ENCODE assay signal across 9 cellular contexts in genomic region chr3:56494679-56495322, GRCh38. TPM values are rescaled to one million over a fixed set of nuclear protein-coding genes. Genes with fewer than 3 reads are reported as not detected.
A peak's percentile ranks its signal among the peaks of the same experiment; 100 is the strongest.
DNase-seq lines count a peak whose midpoint lies in the region; ATAC-seq lines count a peak whose summit lies in the region.
"Had no signal": no experiment of that assay in that cellular context is flagged by ENCODE, and none has a peak within 500 bp of the region (broad histone marks: within the 10 kb centered on the region; RNA-seq: fewer than 3 reads in every experiment).

No MANE protein-coding gene starts in this region.

- no peak overlapping the region for H3K4me2 ChIP-seq in mesenchymal stem cell (ENCODE audit: low read length, poor library complexity, severe bottlenecking)

- peaks cover 18% of the 10 kb centered on the region for H3K27me3 Mint-ChIP-seq in activated CD4-positive, alpha-beta memory T cell treated with anti-CD3 and anti-CD28 coated beads for 36 hours

- H3K79me1 ChIP-seq in mesenchymal stem cell (replicated peaks; ENCODE audit: low read length, poor library complexity, severe bottlenecking), result no peaks in the 10 kb centered on the region

- peak; percentile 78 for ATAC-seq in GM19438 (IDR thresholded peaks at IDR 0.05; ENCODE audit: low read depth, unreplicated experiment)
- peak; percentile 96 for ATAC-seq in HG03520 (IDR thresholded peaks at IDR 0.05; ENCODE audit: unreplicated experiment)

- H4K8ac ChIP-seq in mesenchymal stem cell (ENCODE audit: low read length), result no peak overlapping the region

- H3K27me3 ChIP-seq in mesenchymal stem cell (ENCODE audit: control insufficient read depth in 1 of 2, insufficient read depth in 1 of 2, low read length in 2 of 2), result no peaks in the 10 kb centered on the region

- H3K36me3 ChIP-seq in mesenchymal stem cell (ENCODE audit: control insufficient read depth in 1 of 2, insufficient read depth in 2 of 2, low read depth in 1 of 2, low read length in 2 of 2), result no peaks in the 10 kb centered on the region

- H3K23ac ChIP-seq in mesenchymal stem cell (ENCODE audit: low read length in 2 of 2), result no peak overlapping the region

- H3K9me3 ChIP-seq in mesenchymal stem cell (ENCODE audit: control insufficient read depth, low read length), result no peaks in the 10 kb centered on the region

- H3K27ac Mint-ChIP-seq in activated CD4-positive, alpha-beta memory T cell treated with anti-CD3 and anti-CD28 coated beads for 36 hours, result no peak overlapping the region
- H3K27ac Mint-ChIP-seq: activated naive CD8-positive, alpha-beta T cell had no signal

- DNase-seq in COLO668 (lab: John Stamatoyannopoulos, UW; ENCODE audit: unreplicated experiment), result peak; percentile 49
- DNase-seq in NCI-H82 (lab: John Stamatoyannopoulos, UW), result peak; percentile 85
- DNase-seq in activated CD4-positive, alpha-beta memory T cell treated with anti-CD3 and anti-CD28 coated beads for 36 hours, result peak; percentile 76
- peak; percentile 32 for DNase-seq in effector CD8-positive, alpha-beta T cell (lab: John Stamatoyannopoulos, UW)
- peak; percentile 84 for DNase-seq in mesenchymal stem cell
- DNase-seq in stimulated activated CD8-positive, alpha-beta memory T cell treated with anti-CD3 and anti-CD28 coated beads, Interleukin-2, amount 100 ng/mL, for 48 hours (ENCODE audit: low read depth in 2 of 2), result peak; percentile 36 to 41

- no peak overlapping the region for H2BK12ac ChIP-seq in mesenchymal stem cell (ENCODE audit: low read length in 2 of 2)

- CTCF ChIA-PET in activated CD4-positive, alpha-beta memory T cell treated with anti-CD3 and anti-CD28 coated beads for 36 hours (lab: Charles Lee), result interaction anchor here (0.6 to 1.6 kb wide), 18 partner anchors 8 to 1642 kb away, joined by 3 to 10 read pairs (median 4); no protein-coding TSS in a partner anchor

- no peak overlapping the region for H2AK5ac ChIP-seq in mesenchymal stem cell (ENCODE audit: low read length, severe bottlenecking)

- POLR2A ChIA-PET in activated CD4-positive, alpha-beta memory T cell treated with anti-CD3 and anti-CD28 coated beads for 36 hours (lab: Charles Lee), result no interaction called here

- H2BK15ac ChIP-seq in mesenchymal stem cell (ENCODE audit: low read depth, poor library complexity, severe bottlenecking), result no peak overlapping the region

- no peak overlapping the region for H3K4me3 Mint-ChIP-seq in activated CD4-positive, alpha-beta memory T cell treated with anti-CD3 and anti-CD28 coated beads for 36 hours
- H3K4me3 Mint-ChIP-seq: activated naive CD8-positive, alpha-beta T cell had no signal

- no peak overlapping the region for H4K91ac ChIP-seq in mesenchymal stem cell (ENCODE audit: low read length)

- H3K4ac ChIP-seq in mesenchymal stem cell (ENCODE audit: low read depth in 1 of 2, low read length in 2 of 2), result no peak overlapping the region

- no peaks in the 10 kb centered on the region for H3K4me1 Mint-ChIP-seq in activated CD4-positive, alpha-beta memory T cell treated with anti-CD3 and anti-CD28 coated beads for 36 hours (ENCODE audit: low read depth)

- H3K4me3 ChIP-seq in mesenchymal stem cell (ENCODE audit: insufficient read depth in 1 of 2, low read depth in 1 of 2, low read length in 2 of 2), result no peak overlapping the region

- H2BK120ac ChIP-seq in mesenchymal stem cell (ENCODE audit: low read depth, low read length), result no peak overlapping the region

- no peaks in the 10 kb centered on the region for H3K9me3 Mint-ChIP-seq in activated CD4-positive, alpha-beta memory T cell treated with anti-CD3 and anti-CD28 coated beads for 36 hours

- no peak overlapping the region for H2BK5ac ChIP-seq in mesenchymal stem cell (ENCODE audit: low read depth, low read length, poor library complexity, severe bottlenecking)

- H3K36me3 Mint-ChIP-seq in activated CD4-positive, alpha-beta memory T cell treated with anti-CD3 and anti-CD28 coated beads for 36 hours, result no peaks in the 10 kb centered on the region
- H3K36me3 Mint-ChIP-seq: activated naive CD8-positive, alpha-beta T cell had no signal

- H3K9ac ChIP-seq in mesenchymal stem cell (ENCODE audit: low read length), result no peak overlapping the region

- WGBS in mesenchymal stem cell, result under 1% methylated on average over 5 of the region's 5 CpGs

- no peak overlapping the region for H3K27ac ChIP-seq in mesenchymal stem cell (ENCODE audit: low read length, poor library complexity, severe bottlenecking)

- H2AFZ ChIP-seq in mesenchymal stem cell (ENCODE audit: low read depth, low read length), result no peak overlapping the region

- no peak overlapping the region for H3K14ac ChIP-seq in mesenchymal stem cell (ENCODE audit: low read length in 2 of 2)

- no peaks in the 10 kb centered on the region for H3K4me1 ChIP-seq in mesenchymal stem cell (ENCODE audit: control insufficient read depth, insufficient read depth, low read depth, low read length)

- H3K18ac ChIP-seq in mesenchymal stem cell (ENCODE audit: low read depth in 1 of 2, low read length in 2 of 2), result no peak overlapping the region

- intact Hi-C loops in activated CD4-positive, alpha-beta memory T cell treated with anti-CD3 and anti-CD28 coated beads for 36 hours (cut with micrococcal nuclease), result loop anchor here (2.0 kb wide), 1 partner anchor 150 kb away; no protein-coding TSS in a partner anchor

RNA-seq across cellular contexts. Expression of gene ERC2, which starts 26.5 kb away (rescaled TPM):
- not detected for total RNA-seq in activated CD4-positive, alpha-beta memory T cell treated with anti-CD3 and anti-CD28 coated beads for 36 hours
- 0.17 TPM for polyA plus RNA-seq in mesenchymal stem cell (2013, experiment 1 of 2)
- polyA plus RNA-seq in mesenchymal stem cell (2013, experiment 2 of 2), result 0.38 TPM

Comparison
In these comparisons a context has a peak if more than half of its experiments do, and no peak if none do; other contexts are left out.
1. DNase-seq: peak in every context shown above with its lines; median percentile 85 in NCI-H82; 84 in mesenchymal stem cell; 76 in activated CD4-positive, alpha-beta memory T cell treated with anti-CD3 and anti-CD28 coated beads for 36 hours; 49 in COLO668; 38 in stimulated activated CD8-positive, alpha-beta memory T cell treated with anti-CD3 and anti-CD28 coated beads, Interleukin-2, amount 100 ng/mL, for 48 hours; 32 in effector CD8-positive, alpha-beta T cell.